10 cellular contexts compared by ENCODE assay signal in the genomic region with DNA sequence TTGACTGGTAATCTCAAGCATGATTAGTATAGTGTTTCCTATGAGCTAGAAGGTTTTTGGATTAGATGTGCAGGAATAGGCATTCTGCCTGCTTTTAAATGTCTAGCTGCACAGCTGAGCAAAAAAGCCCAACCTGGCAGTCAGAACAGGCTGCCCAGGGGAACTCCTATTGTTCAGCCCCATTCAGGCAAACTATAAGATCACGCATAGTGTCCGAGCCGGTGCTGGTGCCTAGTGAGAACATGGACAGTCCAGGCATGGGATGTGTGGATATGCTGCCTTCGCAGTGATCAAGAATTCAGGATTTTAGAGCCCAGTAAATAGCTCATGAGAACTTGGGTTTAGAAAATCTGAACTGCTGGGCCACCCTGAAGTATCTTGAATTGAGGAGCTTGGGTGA.
"Had no signal": no experiment of that assay in that cellular context is flagged by ENCODE, and none has a peak within 500 bp of the region (broad histone marks: within the 10 kb centered on the region; RNA-seq: fewer than 3 reads in every experiment).

No MANE protein-coding gene starts in this region.

- H3K4me2 ChIP-seq: GM23338 had no signal

- H3K9me3 ChIP-seq: HAP-1 had no signal

- H3K27ac Mint-ChIP-seq: GM23338, HFFc6 had no signal

- H3K36me3 ChIP-seq: HAP-1 had no signal

- DNase-seq: GM23248, GOT3, H7, HCEC 1CT, HFFc6 had no signal

- ATAC-seq: GM23338, HCT116 had no signal

- H3K27ac ChIP-seq: GM23248 had no signal

- H3K9ac ChIP-seq: GM23248 had no signal

- H2AFZ ChIP-seq: GM23248, GM23338 had no signal

- FAIRE-seq: H1, H54 had no signal

- H3K4me3 ChIP-seq: GM23248, GM23338, HAP-1 had no signal

- H3K9me3 Mint-ChIP-seq: GM23338, HFFc6 had no signal

- H3K4me3 Mint-ChIP-seq: GM23338, HFFc6 had no signal
